ENCODE assay signal across 16 cellular contexts in genomic region chr2:120596191-120596781, GRCh38.
DNase-seq lines count a peak whose midpoint lies in the region; ATAC-seq, FAIRE-seq and TF ChIP-seq lines count a peak whose summit lies in the region.
"Had no signal": no experiment of that assay in that cellular context is flagged by ENCODE, and none has a peak within 500 bp of the region (broad histone marks: within the 10 kb centered on the region; RNA-seq: fewer than 3 reads in every experiment).

No MANE protein-coding gene starts in this region.

- FAIRE-seq in urothelium cell line (lab: Jason Lieb, UNC): peak; percentile 44

- H3K9me3 Mint-ChIP-seq in osteocyte (ENCODE audit: unreplicated experiment): no peaks in the 10 kb centered on the region
- H3K9me3 Mint-ChIP-seq: activated T-helper 2 cell treated with anti-CD3 and anti-CD28 coated beads, Interferon-gamma antibody, Interleukin-2, Interleukin-4, amounts not matched to agents 10 μg/mL and 5 μg/mL and 100 μg/mL, durations not matched to agents 14 hours and 24 hours and 36 hours; stimulated activated naive CD8-positive, alpha-beta T cell treated with anti-CD3 and anti-CD28 coated beads, Interleukin-15, Interleukin-2, amounts not matched to agents 100 ng/mL and 50 ng/mL, for 24 hours had no signal

- H3K27me3 ChIP-seq in foreskin keratinocyte: peaks cover 5% of the 10 kb centered on the region

- no peaks in the 10 kb centered on the region for H3K4me1 ChIP-seq in foreskin keratinocyte

- H3K27ac Mint-ChIP-seq in osteocyte (ENCODE audit: unreplicated experiment): peak overlapping the region; percentile 69
- H3K27ac Mint-ChIP-seq: activated T-helper 2 cell treated with anti-CD3 and anti-CD28 coated beads, Interferon-gamma antibody, Interleukin-2, Interleukin-4, amounts not matched to agents 10 μg/mL and 5 μg/mL and 100 μg/mL, durations not matched to agents 14 hours and 24 hours and 36 hours; stimulated activated naive CD8-positive, alpha-beta T cell treated with anti-CD3 and anti-CD28 coated beads, Interleukin-15, Interleukin-2, amounts not matched to agents 100 ng/mL and 50 ng/mL, for 24 hours had no signal

- no peak overlapping the region for H3K27ac ChIP-seq in foreskin keratinocyte
- H3K27ac ChIP-seq: 22Rv1, SK-N-MC had no signal

- no peaks in the 10 kb centered on the region for H3K36me3 Mint-ChIP-seq in osteocyte (ENCODE audit: unreplicated experiment)

- H3K4me1 Mint-ChIP-seq in osteocyte (ENCODE audit: unreplicated experiment): peaks cover 26% of the 10 kb centered on the region

- H3K4me3 Mint-ChIP-seq in osteocyte (ENCODE audit: unreplicated experiment): no peak overlapping the region
- H3K4me3 Mint-ChIP-seq: stimulated activated naive CD8-positive, alpha-beta T cell treated with anti-CD3 and anti-CD28 coated beads, Interleukin-15, Interleukin-2, amounts not matched to agents 100 ng/mL and 50 ng/mL, for 24 hours had no signal

- peaks cover 2% of the 10 kb centered on the region for H3K27me3 Mint-ChIP-seq in osteocyte (ENCODE audit: unreplicated experiment)
- H3K27me3 Mint-ChIP-seq: stimulated activated naive CD8-positive, alpha-beta T cell treated with anti-CD3 and anti-CD28 coated beads, Interleukin-15, Interleukin-2, amounts not matched to agents 100 ng/mL and 50 ng/mL, for 24 hours had no signal

- H3K4me3 ChIP-seq in fibroblast of pulmonary artery (replicated peaks; ENCODE audit: low read depth, low read length): no peak overlapping the region
- H3K4me3 ChIP-seq: SK-N-MC had no signal

- TF ChIP-seq CTCF in fibroblast of pulmonary artery (IDR thresholded peaks at IDR 0.05; ENCODE audit: low read length, missing control alignments): no peak
- TF ChIP-seq CTCF in osteocyte (IDR thresholded peaks at IDR 0.05): no peak
- TF ChIP-seq CTCF in foreskin keratinocyte (conservative IDR thresholded peaks at IDR 0.05): no peak

- no peak for ATAC-seq in foreskin keratinocyte
- no peak for ATAC-seq in HG03520 (IDR thresholded peaks at IDR 0.05; ENCODE audit: unreplicated experiment)
- ATAC-seq in GM19035 (IDR thresholded peaks at IDR 0.05; ENCODE audit: unreplicated experiment): no peak

- DNase-seq in DMS 273 (lab: John Stamatoyannopoulos, UW; ENCODE audit: unreplicated experiment) (peak; percentile 40), DMS 273 treated with DMSO at 0.1 percent for 48 hours (lab: John Stamatoyannopoulos, UW) (no peak), fibroblast of pulmonary artery (ENCODE audit: low read depth) (peak; percentile 19), osteocyte (ENCODE audit: extremely low spot score, unreplicated experiment) (no peak), urothelium cell line (ENCODE audit: low spot score) (no peak), foreskin keratinocyte (no peak)
- DNase-seq: activated CD4-positive, CD25-positive, alpha-beta regulatory T cell treated with anti-CD3 and anti-CD28 coated beads, Interleukin-2, amount 50 U/mL, for 72 hours; Calu3; NCI-H1048; stimulated activated CD4-positive, alpha-beta T cell treated with anti-CD3 and anti-CD28 coated beads, Interleukin-4, amount 100 ng/mL, for 24 hours had no signal

Comparison
In these comparisons a context has a peak if more than half of its experiments do, and no peak if none do; other contexts are left out.
1. DNase-seq: peak in DMS 273 (single experiment) and fibroblast of pulmonary artery (single experiment); none in DMS 273 treated with DMSO at 0.1 percent for 48 hours (single experiment), osteocyte (single experiment), urothelium cell line (single experiment) and foreskin keratinocyte (0 of 2).